In genomic region chr5:64767959-64768357, GRCh38 we compare ENCODE assay signal across 1 cellular context.
TF ChIP-seq lines count a peak whose summit lies in the region.

No MANE protein-coding gene starts in this region.

TF ChIP-seq in GM23338, 12 proteins besides CTCF, POLR2A, EP300 and RAD21 (continued from another document):
- TF ChIP-seq ETS1 (IDR thresholded peaks at IDR 0.05) (no peak), STAT1 (IDR thresholded peaks at IDR 0.05; ENCODE audit: unreplicated experiment) (no peak), REST (IDR thresholded peaks at IDR 0.05; ENCODE audit: unreplicated experiment) (no peak)
TF ChIP-seq in GM23338: peak in this region for 0.
